In the genomic region with DNA sequence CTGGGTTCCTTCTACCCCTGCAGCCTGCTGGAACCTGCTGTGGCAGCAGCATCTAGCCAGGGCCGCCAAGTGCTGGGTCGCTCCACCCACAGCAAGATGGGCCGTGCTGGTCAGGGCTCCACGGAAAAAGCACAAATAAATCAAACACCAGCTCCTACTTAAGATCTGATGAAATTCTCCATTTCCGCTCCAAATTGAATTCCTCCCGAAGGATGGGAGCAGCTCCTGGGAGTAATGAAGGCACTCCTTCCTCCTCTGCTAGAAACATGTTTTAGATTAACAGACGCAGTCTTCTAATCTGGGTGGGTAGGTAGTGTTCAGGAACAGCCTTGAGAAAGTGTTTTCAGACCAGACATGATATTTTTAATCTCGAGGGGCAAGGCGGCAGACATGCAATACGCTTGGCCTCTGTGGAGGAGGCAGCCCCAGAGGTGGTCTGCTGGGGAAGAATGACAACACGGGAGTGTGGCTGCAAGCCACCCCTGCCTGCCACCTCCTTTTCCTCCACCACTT, we compare ENCODE assay signal across 9 cellular contexts.
A peak's percentile ranks its signal among the peaks of the same experiment; 100 is the strongest.
DNase-seq lines count a peak whose midpoint lies in the region; ATAC-seq, FAIRE-seq and TF ChIP-seq lines count a peak whose summit lies in the region.
"Had no signal": no experiment of that assay in that cellular context is flagged by ENCODE, and none has a peak within 500 bp of the region (broad histone marks: within the 10 kb centered on the region; RNA-seq: fewer than 3 reads in every experiment).

No MANE protein-coding gene starts in this region.

- H3K27ac ChIP-seq in left lung (peak overlapping the region; percentile 75 to 92), suprapubic skin (peak overlapping the region; percentile 88)

- peak; percentile 72 for ATAC-seq in left lung

- TF ChIP-seq EP300 in suprapubic skin (IDR thresholded peaks at IDR 0.05): no peak

- TF ChIP-seq CTCF in bronchial epithelial cell (IDR thresholded peaks at IDR 0.05; ENCODE audit: insufficient read depth, low read length, severe bottlenecking) (no peak), left lung (IDR thresholded peaks at IDR 0.05) (no peak), suprapubic skin (IDR thresholded peaks at IDR 0.05) (no peak)

- H3K36me3 ChIP-seq in bronchial epithelial cell (ENCODE audit: control insufficient read depth, insufficient read depth, low read length) (no peaks in the 10 kb centered on the region), left lung (no peaks in the 10 kb centered on the region), suprapubic skin (no peaks in the 10 kb centered on the region)

- DNase-seq in HCEC 1CT (peak; percentile 80), bronchial epithelial cell (ENCODE audit: low read depth) (peak; percentile 50), left lung (peak; percentile 54 to 82), suprapubic skin (ENCODE audit: low spot score in 2 of 2) (no peak), NCI-H2171 (lab: John Stamatoyannopoulos, UW) (no peak), NCI-H2081 treated with DMSO at 0.1 percent for 48 hours (lab: John Stamatoyannopoulos, UW) (no peak)
- no peak for DNase-seq in activated CD4-positive, CD25-positive, alpha-beta regulatory T cell (lab: John Stamatoyannopoulos, UW)
- DNase-seq in stimulated activated CD4-positive, alpha-beta T cell treated with anti-CD3 and anti-CD28 coated beads, Interleukin-12 subunit alpha, Interleukin-12 subunit beta, amount 100 ng/mL, for 4 hours: no peak
- DNase-seq: NCI-H748 treated with DMSO at 0.1 percent for 48 hours had no signal

- TF ChIP-seq POLR2A in suprapubic skin (IDR thresholded peaks at IDR 0.05): no peak

- peaks cover 20 to 33% of the 10 kb centered on the region in 2 donors for H3K4me1 ChIP-seq in left lung
- peaks cover 84% of the 10 kb centered on the region for H3K4me1 ChIP-seq in suprapubic skin

- H3K4me3 ChIP-seq in bronchial epithelial cell (ENCODE audit: low read depth, low read length): no peak overlapping the region
- no peak overlapping the region for H3K4me3 ChIP-seq in left lung
- peak overlapping the region; percentile 2 for H3K4me3 ChIP-seq in suprapubic skin

- H3K9me3 ChIP-seq in left lung (no peaks in the 10 kb centered on the region), suprapubic skin (no peaks in the 10 kb centered on the region)

- FAIRE-seq in bronchial epithelial cell (lab: Jason Lieb, UNC): no peak

- 38% methylated on average over 11 of the region's 11 CpGs for WGBS in suprapubic skin

- intact Hi-C loops in left lung (cut with DNase I): no loop called here

- H3K27me3 ChIP-seq in bronchial epithelial cell (ENCODE audit: control insufficient read depth, insufficient read depth, low read length): no peaks in the 10 kb centered on the region
- H3K27me3 ChIP-seq in left lung: no peaks in the 10 kb centered on the region
- H3K27me3 ChIP-seq in suprapubic skin: no peaks in the 10 kb centered on the region

Comparison
In these comparisons a context has a peak if more than half of its experiments do, and no peak if none do; other contexts are left out.
1. DNase-seq: peak in HCEC 1CT (single experiment), bronchial epithelial cell (single experiment) and left lung (2 of 2); none in suprapubic skin (0 of 2), NCI-H2171 (single experiment), activated CD4-positive, CD25-positive, alpha-beta regulatory T cell (0 of 4), NCI-H2081 treated with DMSO at 0.1 percent for 48 hours (single experiment) and stimulated activated CD4-positive, alpha-beta T cell treated with anti-CD3 and anti-CD28 coated beads, Interleukin-12 subunit alpha, Interleukin-12 subunit beta, amount 100 ng/mL, for 4 hours (single experiment).